ENCODE assay signal across 8 cellular contexts in the genomic region with DNA sequence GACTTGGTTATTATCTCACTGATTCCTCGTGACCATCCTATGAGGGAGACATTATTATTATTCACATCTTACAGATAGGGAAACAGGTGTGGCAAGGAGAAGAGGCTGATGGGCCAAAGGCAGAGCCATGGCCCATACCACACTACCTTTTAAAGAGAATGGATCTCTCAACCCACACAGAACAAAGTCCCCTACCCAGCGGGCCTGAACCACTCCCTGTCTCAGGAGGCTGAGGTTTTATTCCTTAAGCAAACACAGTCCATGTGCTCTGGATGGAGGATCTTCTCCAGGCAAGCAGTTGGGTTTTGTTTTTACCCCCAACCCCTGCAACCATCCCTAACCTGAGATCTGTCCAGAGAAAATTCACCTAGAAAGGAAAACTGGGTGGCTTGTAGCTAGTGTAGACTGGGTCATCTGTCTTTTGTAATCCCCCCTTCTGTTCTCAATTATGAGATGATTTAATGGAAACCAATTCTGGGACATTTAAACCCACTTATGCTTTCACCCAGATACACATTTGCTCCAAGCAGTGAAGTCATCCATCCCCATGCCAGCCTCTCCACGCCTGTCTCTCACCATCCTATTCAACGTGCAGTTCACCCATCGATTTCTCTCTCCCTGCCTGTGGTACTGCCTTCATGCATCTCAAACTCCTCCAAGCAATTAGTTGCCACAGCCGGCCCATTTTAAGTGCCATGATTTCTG. TPM values are rescaled to one million over a fixed set of nuclear protein-coding genes. Genes with fewer than 3 reads are reported as not detected.
DNase-seq lines count a peak whose midpoint lies in the region; ATAC-seq and TF ChIP-seq lines count a peak whose summit lies in the region.

No MANE protein-coding gene starts in this region.

- H3K9ac ChIP-seq in iPS-15b (ENCODE audit: low read depth, low read length): no peak overlapping the region

- no peak for DNase-seq in activated naive CD4-positive, alpha-beta T cell (lab: John Stamatoyannopoulos, UW)
- DNase-seq in WTC11 (ENCODE audit: low spot score): no peak
- DNase-seq in tibial nerve (ENCODE audit: low spot score in 2 of 2): no peak
- DNase-seq in testis: no peak
- DNase-seq in HT-29 (ENCODE audit: low spot score): no peak
- no peak for DNase-seq in KBM-7

- no peak for ATAC-seq in WTC11

- H3K4me3 ChIP-seq in iPS-15b (ENCODE audit: low read depth, low read length) (peak overlapping the region; percentile 69), tibial nerve (no peak overlapping the region), testis (no peak overlapping the region)

- intact Hi-C loops in testis (cut with DNase I; ENCODE audit: low total_unique reads): loop anchor here (5.0 kb wide), 1 partner anchor 52 kb away; a partner anchor contains a TSS

- H3K4me3 Mint-ChIP-seq in activated naive CD4-positive, alpha-beta T cell treated with anti-CD3 and anti-CD28 coated beads, Interleukin-2, amount 50 U/mL, for 24 hours: peak overlapping the region; percentile 82
- H3K4me3 Mint-ChIP-seq in WTC11: peak overlapping the region; percentile 62

- POLR2A ChIA-PET in WTC11 (lab: Charles Lee): no interaction called here

- H3K36me3 ChIP-seq in iPS-15b (ENCODE audit: control insufficient read depth, insufficient read depth, low read length) (no peaks in the 10 kb centered on the region), tibial nerve (peaks cover 0 to 34% (median 0%) of the 10 kb centered on the region in 3 donors), testis (ENCODE audit: low read depth, missing control alignments) (no peaks in the 10 kb centered on the region)

- H3K9me3 ChIP-seq in iPS-15b (ENCODE audit: control insufficient read depth, insufficient read depth, low read length) (no peaks in the 10 kb centered on the region), tibial nerve (no peaks in the 10 kb centered on the region), testis (no peaks in the 10 kb centered on the region)

- H3K27ac Mint-ChIP-seq in activated naive CD4-positive, alpha-beta T cell treated with anti-CD3 and anti-CD28 coated beads, Interleukin-2, amount 50 U/mL, for 24 hours: peak overlapping the region; percentile 82
- peak overlapping the region; percentile 56; the same call in 1 of the 2 replicates for H3K27ac Mint-ChIP-seq in WTC11

- peak overlapping the region in 3 of 4 donors; percentile 98 to 99 (median 98) for H3K27ac ChIP-seq in tibial nerve
- H3K27ac ChIP-seq in testis: peak overlapping the region in 1 of 2 donors; percentile 94

- in situ Hi-C loops in KBM-7 (cut with MboI; ENCODE audit: low pct_unique_long_range_greater_than_20kb, low sequenced_read_pairs): no loop called here

- TF ChIP-seq POLR2A in tibial nerve (IDR thresholded peaks at IDR 0.05): no peak
- TF ChIP-seq POLR2A in testis (IDR thresholded peaks at IDR 0.05): no peak

- H3K4me1 ChIP-seq in iPS-15b (ENCODE audit: control insufficient read depth, insufficient read depth, low read length) (peaks cover 35% of the 10 kb centered on the region), tibial nerve (peaks cover 0 to 27% (median 14%) of the 10 kb centered on the region in 4 donors), testis (peaks cover 4% of the 10 kb centered on the region)

- peaks cover 20% of the 10 kb centered on the region for H3K36me3 Mint-ChIP-seq in activated naive CD4-positive, alpha-beta T cell treated with anti-CD3 and anti-CD28 coated beads, Interleukin-2, amount 50 U/mL, for 24 hours
- peaks cover 11% of the 10 kb centered on the region for H3K36me3 Mint-ChIP-seq in WTC11

- no peak for TF ChIP-seq EP300 in tibial nerve (IDR thresholded peaks at IDR 0.05)

- WGBS in tibial nerve, 2 donors: 62 to 65% methylated on average over 6 of the region's 6 CpGs
- 65 to 73% methylated on average over 6 of the region's 6 CpGs for WGBS in testis, 2 donors

- CTCF ChIA-PET in WTC11 (lab: Charles Lee): no interaction called here

- TF ChIP-seq CTCF in WTC11 (IDR thresholded peaks at IDR 0.05) (no peak), tibial nerve (IDR thresholded peaks at IDR 0.05) (no peak), testis (IDR thresholded peaks at IDR 0.05) (no peak)

- peaks cover 3% of the 10 kb centered on the region for H3K27me3 ChIP-seq in iPS-15b (ENCODE audit: control insufficient read depth, insufficient read depth, low read length)
- no peaks in the 10 kb centered on the region for H3K27me3 ChIP-seq in tibial nerve
- no peaks in the 10 kb centered on the region for H3K27me3 ChIP-seq in testis

- H3K4me1 Mint-ChIP-seq in activated naive CD4-positive, alpha-beta T cell treated with anti-CD3 and anti-CD28 coated beads, Interleukin-2, amount 50 U/mL, for 24 hours: peaks cover 75% of the 10 kb centered on the region
- peaks cover 61% of the 10 kb centered on the region for H3K4me1 Mint-ChIP-seq in WTC11

- H3K9me3 Mint-ChIP-seq in activated naive CD4-positive, alpha-beta T cell treated with anti-CD3 and anti-CD28 coated beads, Interleukin-2, amount 50 U/mL, for 24 hours: no peaks in the 10 kb centered on the region
- no peaks in the 10 kb centered on the region for H3K9me3 Mint-ChIP-seq in WTC11

- no peaks in the 10 kb centered on the region for H3K27me3 Mint-ChIP-seq in activated naive CD4-positive, alpha-beta T cell treated with anti-CD3 and anti-CD28 coated beads, Interleukin-2, amount 50 U/mL, for 24 hours
- peaks cover 12% of the 10 kb centered on the region for H3K27me3 Mint-ChIP-seq in WTC11 (ENCODE audit: low read depth)

TF ChIP-seq in WTC11, 78 proteins besides CTCF, POLR2A, EP300 and RAD21 (continues in another document):
- TF ChIP-seq, protein P1, sequence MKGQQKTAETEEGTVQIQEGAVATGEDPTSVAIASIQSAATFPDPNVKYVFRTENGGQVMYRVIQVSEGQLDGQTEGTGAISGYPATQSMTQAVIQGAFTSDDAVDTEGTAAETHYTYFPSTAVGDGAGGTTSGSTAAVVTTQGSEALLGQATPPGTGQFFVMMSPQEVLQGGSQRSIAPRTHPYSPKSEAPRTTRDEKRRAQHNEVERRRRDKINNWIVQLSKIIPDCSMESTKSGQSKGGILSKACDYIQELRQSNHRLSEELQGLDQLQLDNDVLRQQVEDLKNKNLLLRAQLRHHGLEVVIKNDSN (CRISPR knock-in tag; IDR thresholded peaks at IDR 0.05): no peak
- TF ChIP-seq, protein P2, sequence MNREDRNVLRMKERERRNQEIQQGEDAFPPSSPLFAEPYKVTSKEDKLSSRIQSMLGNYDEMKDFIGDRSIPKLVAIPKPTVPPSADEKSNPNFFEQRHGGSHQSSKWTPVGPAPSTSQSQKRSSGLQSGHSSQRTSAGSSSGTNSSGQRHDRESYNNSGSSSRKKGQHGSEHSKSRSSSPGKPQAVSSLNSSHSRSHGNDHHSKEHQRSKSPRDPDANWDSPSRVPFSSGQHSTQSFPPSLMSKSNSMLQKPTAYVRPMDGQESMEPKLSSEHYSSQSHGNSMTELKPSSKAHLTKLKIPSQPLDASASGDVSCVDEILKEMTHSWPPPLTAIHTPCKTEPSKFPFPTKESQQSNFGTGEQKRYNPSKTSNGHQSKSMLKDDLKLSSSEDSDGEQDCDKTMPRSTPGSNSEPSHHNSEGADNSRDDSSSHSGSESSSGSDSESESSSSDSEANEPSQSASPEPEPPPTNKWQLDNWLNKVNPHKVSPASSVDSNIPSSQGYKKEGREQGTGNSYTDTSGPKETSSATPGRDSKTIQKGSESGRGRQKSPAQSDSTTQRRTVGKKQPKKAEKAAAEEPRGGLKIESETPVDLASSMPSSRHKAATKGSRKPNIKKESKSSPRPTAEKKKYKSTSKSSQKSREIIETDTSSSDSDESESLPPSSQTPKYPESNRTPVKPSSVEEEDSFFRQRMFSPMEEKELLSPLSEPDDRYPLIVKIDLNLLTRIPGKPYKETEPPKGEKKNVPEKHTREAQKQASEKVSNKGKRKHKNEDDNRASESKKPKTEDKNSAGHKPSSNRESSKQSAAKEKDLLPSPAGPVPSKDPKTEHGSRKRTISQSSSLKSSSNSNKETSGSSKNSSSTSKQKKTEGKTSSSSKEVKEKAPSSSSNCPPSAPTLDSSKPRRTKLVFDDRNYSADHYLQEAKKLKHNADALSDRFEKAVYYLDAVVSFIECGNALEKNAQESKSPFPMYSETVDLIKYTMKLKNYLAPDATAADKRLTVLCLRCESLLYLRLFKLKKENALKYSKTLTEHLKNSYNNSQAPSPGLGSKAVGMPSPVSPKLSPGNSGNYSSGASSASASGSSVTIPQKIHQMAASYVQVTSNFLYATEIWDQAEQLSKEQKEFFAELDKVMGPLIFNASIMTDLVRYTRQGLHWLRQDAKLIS (CRISPR knock-in tag; IDR thresholded peaks at IDR 0.05; ENCODE audit: borderline replicate concordance): no peak
- TF ChIP-seq SP1 (CRISPR knock-in tag; conservative IDR thresholded peaks at IDR 0.05): no peak
- TF ChIP-seq GABPB1 (CRISPR knock-in tag; IDR thresholded peaks at IDR 0.05): no peak
- TF ChIP-seq ZNF121 (CRISPR knock-in tag; IDR thresholded peaks at IDR 0.05): no peak
- no peak for TF ChIP-seq ATF1 (CRISPR knock-in tag; IDR thresholded peaks at IDR 0.05)

RNA-seq across cellular contexts. Expression of a gene that starts 2.0 kb away (rescaled TPM):
- total RNA-seq in WTC11 (2021) (29.3 to 39.0 TPM (median 35.4 TPM) in 3 replicates), tibial nerve (10 to 100 TPM; 31.2 to 61.6 (median 44.3) TPM), testis (10 to 100 TPM; 40.3 to 41.7 TPM)
- polyA plus RNA-seq in testis (ENCODE audit: insufficient read depth, low read depth, low replicate concordance): 28.5 TPM
- 100 and 106 TPM in 2 replicates for total RNA-seq in HT-29 (2014; rRNA removed; shearing (Covaris generic))

RNA-seq across cellular contexts. Expression of a gene that starts 32.3 kb away (rescaled TPM):
- total RNA-seq in WTC11 (2021): 61.1 to 65.9 TPM (median 65.8 TPM) in 3 replicates
- total RNA-seq in tibial nerve: 10 to 100 TPM; 33.9 to 37.7 (median 37.4) TPM
- total RNA-seq in testis: 10 to 100 TPM; 39.0 to 45.0 TPM
- polyA plus RNA-seq in testis (ENCODE audit: insufficient read depth, low read depth, low replicate concordance): 26.4 TPM
- total RNA-seq in HT-29 (2014; rRNA removed; shearing (Covaris generic)): 17.4 and 26.5 TPM in 2 replicates

RNA-seq across cellular contexts. Expression of a gene that starts 51.6 kb away (rescaled TPM):
- total RNA-seq in WTC11 (2021) (1.8 to 3.1 TPM (median 2.9 TPM) in 3 replicates), tibial nerve (10 to 100 TPM; 12.3 to 21.0 (median 19.8) TPM), testis (1 to 10 TPM; 6.5 to 8.6 TPM)
- polyA plus RNA-seq in testis (ENCODE audit: insufficient read depth, low read depth, low replicate concordance): 3.9 TPM
- total RNA-seq in HT-29 (2014; rRNA removed; shearing (Covaris generic)): 0.41 and 0.73 TPM in 2 replicates
